Comparison of ENCODE assay signal across 1 cellular context in genomic region chr14:20631023-20631820, GRCh38.
TF ChIP-seq lines count a peak whose summit lies in the region.

No MANE protein-coding gene starts in this region.

TF ChIP-seq in HepG2, 621 proteins besides CTCF, POLR2A, EP300 and RAD21 (continued from another document and continues in another):
- TF ChIP-seq ARID5B (CRISPR knock-in tag; IDR thresholded peaks at IDR 0.05) = no peak; the same call in 1 of the 2 replicates
- TF ChIP-seq SALL1 (CRISPR knock-in tag; IDR thresholded peaks at IDR 0.05) = no peak
- TF ChIP-seq, protein P1, sequence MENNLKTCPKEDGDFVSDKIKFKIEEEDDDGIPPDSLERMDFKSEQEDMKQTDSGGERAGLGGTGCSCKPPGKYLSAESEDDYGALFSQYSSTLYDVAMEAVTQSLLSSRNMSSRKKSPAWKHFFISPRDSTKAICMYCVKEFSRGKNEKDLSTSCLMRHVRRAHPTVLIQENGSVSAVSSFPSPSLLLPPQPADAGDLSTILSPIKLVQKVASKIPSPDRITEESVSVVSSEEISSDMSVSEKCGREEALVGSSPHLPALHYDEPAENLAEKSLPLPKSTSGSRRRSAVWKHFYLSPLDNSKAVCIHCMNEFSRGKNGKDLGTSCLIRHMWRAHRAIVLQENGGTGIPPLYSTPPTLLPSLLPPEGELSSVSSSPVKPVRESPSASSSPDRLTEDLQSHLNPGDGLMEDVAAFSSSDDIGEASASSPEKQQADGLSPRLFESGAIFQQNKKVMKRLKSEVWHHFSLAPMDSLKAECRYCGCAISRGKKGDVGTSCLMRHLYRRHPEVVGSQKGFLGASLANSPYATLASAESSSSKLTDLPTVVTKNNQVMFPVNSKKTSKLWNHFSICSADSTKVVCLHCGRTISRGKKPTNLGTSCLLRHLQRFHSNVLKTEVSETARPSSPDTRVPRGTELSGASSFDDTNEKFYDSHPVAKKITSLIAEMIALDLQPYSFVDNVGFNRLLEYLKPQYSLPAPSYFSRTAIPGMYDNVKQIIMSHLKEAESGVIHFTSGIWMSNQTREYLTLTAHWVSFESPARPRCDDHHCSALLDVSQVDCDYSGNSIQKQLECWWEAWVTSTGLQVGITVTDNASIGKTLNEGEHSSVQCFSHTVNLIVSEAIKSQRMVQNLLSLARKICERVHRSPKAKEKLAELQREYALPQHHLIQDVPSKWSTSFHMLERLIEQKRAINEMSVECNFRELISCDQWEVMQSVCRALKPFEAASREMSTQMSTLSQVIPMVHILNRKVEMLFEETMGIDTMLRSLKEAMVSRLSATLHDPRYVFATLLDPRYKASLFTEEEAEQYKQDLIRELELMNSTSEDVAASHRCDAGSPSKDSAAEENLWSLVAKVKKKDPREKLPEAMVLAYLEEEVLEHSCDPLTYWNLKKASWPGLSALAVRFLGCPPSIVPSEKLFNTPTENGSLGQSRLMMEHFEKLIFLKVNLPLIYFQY (CRISPR knock-in tag; IDR thresholded peaks at IDR 0.05; ENCODE audit: borderline replicate concordance) = no peak
- no peak for TF ChIP-seq ZNF484 (CRISPR knock-in tag; IDR thresholded peaks at IDR 0.05; ENCODE audit: borderline replicate concordance, low read depth)
- TF ChIP-seq HIVEP1 (CRISPR knock-in tag; IDR thresholded peaks at IDR 0.05) = no peak
- no peak for TF ChIP-seq DPF2 (CRISPR knock-in tag; IDR thresholded peaks at IDR 0.05; ENCODE audit: borderline replicate concordance, low read depth)
- no peak for TF ChIP-seq ZNF318 (CRISPR knock-in tag; IDR thresholded peaks at IDR 0.05)
- no peak for TF ChIP-seq ZNF652 (CRISPR knock-in tag; IDR thresholded peaks at IDR 0.05; ENCODE audit: borderline replicate concordance, low read depth)
- no peak for TF ChIP-seq ZNF580 (CRISPR knock-in tag; IDR thresholded peaks at IDR 0.05; ENCODE audit: borderline replicate concordance, low read depth)
- peak; percentile 39; the same call in 1 of the 2 replicates for TF ChIP-seq ELF3 (CRISPR knock-in tag; IDR thresholded peaks at IDR 0.05)
- TF ChIP-seq FOSL1 (CRISPR knock-in tag; IDR thresholded peaks at IDR 0.05; ENCODE audit: borderline replicate concordance) = no peak
- TF ChIP-seq CREM (IDR thresholded peaks at IDR 0.05) = no peak
- TF ChIP-seq CREM (CRISPR knock-in tag; IDR thresholded peaks at IDR 0.05) = no peak
- TF ChIP-seq ETS1 (CRISPR knock-in tag; IDR thresholded peaks at IDR 0.05) = no peak
- TF ChIP-seq ZNF720 (CRISPR knock-in tag; IDR thresholded peaks at IDR 0.05) = no peak
- TF ChIP-seq CENPX (CRISPR knock-in tag; IDR thresholded peaks at IDR 0.05) = no peak
- no peak for TF ChIP-seq ZNF788 (CRISPR knock-in tag; IDR thresholded peaks at IDR 0.05; ENCODE audit: borderline replicate concordance)
- no peak for TF ChIP-seq ZNF646 (CRISPR knock-in tag; IDR thresholded peaks at IDR 0.05)
- no peak for TF ChIP-seq SP1 (IDR thresholded peaks at IDR 0.05)
- TF ChIP-seq SP1 (CRISPR knock-in tag; IDR thresholded peaks at IDR 0.05) = no peak
- TF ChIP-seq TOE1 (CRISPR knock-in tag; IDR thresholded peaks at IDR 0.05) = no peak
- TF ChIP-seq RFX5 (IDR thresholded peaks at IDR 0.05; ENCODE audit: low read depth, low read length) = no peak
- no peak for TF ChIP-seq ZNF562 (CRISPR knock-in tag; IDR thresholded peaks at IDR 0.05; ENCODE audit: borderline replicate concordance)
- no peak for TF ChIP-seq NFKBIZ (CRISPR knock-in tag; IDR thresholded peaks at IDR 0.05)
- TF ChIP-seq ISL2 (CRISPR knock-in tag; IDR thresholded peaks at IDR 0.05) = no peak
- no peak for TF ChIP-seq TAF1 (CRISPR knock-in tag; IDR thresholded peaks at IDR 0.05)
- TF ChIP-seq, protein P2, sequence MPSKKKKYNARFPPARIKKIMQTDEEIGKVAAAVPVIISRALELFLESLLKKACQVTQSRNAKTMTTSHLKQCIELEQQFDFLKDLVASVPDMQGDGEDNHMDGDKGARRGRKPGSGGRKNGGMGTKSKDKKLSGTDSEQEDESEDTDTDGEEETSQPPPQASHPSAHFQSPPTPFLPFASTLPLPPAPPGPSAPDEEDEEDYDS (CRISPR knock-in tag; IDR thresholded peaks at IDR 0.05) = no peak
- no peak for TF ChIP-seq ZNF773 (CRISPR knock-in tag; IDR thresholded peaks at IDR 0.05; ENCODE audit: borderline replicate concordance)
- no peak; the same call in 1 of the 2 replicates for TF ChIP-seq ZMYM2 (CRISPR knock-in tag; IDR thresholded peaks at IDR 0.05)
- no peak for TF ChIP-seq POGZ (CRISPR knock-in tag; IDR thresholded peaks at IDR 0.05)
- no peak for TF ChIP-seq ZNF746 (CRISPR knock-in tag; IDR thresholded peaks at IDR 0.05)
- TF ChIP-seq HNRNPH1 (optimal IDR thresholded peaks at IDR 0.05; ENCODE audit: low read depth, low read length) = no peak
- TF ChIP-seq EZH2 (conservative IDR thresholded peaks at IDR 0.05; ENCODE audit: low read depth, low read length) = no peak
- TF ChIP-seq CHD2 (IDR thresholded peaks at IDR 0.05; ENCODE audit: low read depth, low read length) = no peak
- no peak for TF ChIP-seq ARNT2 (CRISPR knock-in tag; IDR thresholded peaks at IDR 0.05; ENCODE audit: low read depth)
